In the genomic region with DNA sequence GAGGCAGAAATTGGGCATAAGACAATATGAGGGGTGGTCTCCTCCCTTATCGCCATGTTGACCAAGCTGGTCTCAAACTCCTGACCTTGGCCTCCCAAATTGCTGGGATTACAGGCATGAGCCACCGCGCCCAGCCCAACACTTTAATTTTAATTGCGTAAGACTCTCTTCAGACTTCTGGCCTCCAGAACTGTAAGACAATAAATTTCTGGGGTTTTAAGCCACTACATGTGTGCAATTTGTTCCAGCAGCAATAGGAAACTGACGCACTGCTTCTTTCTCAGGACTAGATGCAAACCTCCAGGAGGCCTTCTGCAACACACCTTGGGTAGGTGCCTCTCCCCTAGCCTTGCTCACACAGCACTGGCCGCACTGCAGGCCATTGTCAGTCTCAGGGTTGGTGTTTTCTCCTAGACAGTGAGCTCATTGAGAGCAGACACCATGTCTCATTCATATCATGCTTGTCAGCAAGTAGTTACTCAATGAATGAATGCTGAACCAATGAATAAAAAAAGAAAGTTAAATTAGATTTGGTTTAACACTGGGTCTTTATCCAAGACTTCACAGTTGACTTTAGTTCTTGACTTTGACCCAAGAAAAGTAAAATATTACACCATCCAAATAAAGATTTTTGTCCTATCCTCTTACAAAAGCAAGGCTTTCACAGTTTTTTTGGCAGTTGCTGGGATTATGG, we compare ENCODE assay signal across 1 cellular context.
TF ChIP-seq lines count a peak whose summit lies in the region.

No MANE protein-coding gene starts in this region.

TF ChIP-seq in GM23338, 12 proteins besides CTCF, POLR2A, EP300 and RAD21 (continued from another document):
- TF ChIP-seq, protein P1, sequence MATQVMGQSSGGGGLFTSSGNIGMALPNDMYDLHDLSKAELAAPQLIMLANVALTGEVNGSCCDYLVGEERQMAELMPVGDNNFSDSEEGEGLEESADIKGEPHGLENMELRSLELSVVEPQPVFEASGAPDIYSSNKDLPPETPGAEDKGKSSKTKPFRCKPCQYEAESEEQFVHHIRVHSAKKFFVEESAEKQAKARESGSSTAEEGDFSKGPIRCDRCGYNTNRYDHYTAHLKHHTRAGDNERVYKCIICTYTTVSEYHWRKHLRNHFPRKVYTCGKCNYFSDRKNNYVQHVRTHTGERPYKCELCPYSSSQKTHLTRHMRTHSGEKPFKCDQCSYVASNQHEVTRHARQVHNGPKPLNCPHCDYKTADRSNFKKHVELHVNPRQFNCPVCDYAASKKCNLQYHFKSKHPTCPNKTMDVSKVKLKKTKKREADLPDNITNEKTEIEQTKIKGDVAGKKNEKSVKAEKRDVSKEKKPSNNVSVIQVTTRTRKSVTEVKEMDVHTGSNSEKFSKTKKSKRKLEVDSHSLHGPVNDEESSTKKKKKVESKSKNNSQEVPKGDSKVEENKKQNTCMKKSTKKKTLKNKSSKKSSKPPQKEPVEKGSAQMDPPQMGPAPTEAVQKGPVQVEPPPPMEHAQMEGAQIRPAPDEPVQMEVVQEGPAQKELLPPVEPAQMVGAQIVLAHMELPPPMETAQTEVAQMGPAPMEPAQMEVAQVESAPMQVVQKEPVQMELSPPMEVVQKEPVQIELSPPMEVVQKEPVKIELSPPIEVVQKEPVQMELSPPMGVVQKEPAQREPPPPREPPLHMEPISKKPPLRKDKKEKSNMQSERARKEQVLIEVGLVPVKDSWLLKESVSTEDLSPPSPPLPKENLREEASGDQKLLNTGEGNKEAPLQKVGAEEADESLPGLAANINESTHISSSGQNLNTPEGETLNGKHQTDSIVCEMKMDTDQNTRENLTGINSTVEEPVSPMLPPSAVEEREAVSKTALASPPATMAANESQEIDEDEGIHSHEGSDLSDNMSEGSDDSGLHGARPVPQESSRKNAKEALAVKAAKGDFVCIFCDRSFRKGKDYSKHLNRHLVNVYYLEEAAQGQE (IDR thresholded peaks at IDR 0.05; ENCODE audit: unreplicated experiment) = no peak
- TF ChIP-seq JUNB (IDR thresholded peaks at IDR 0.05; ENCODE audit: unreplicated experiment) (no peak), EZH2phosphoT487 (IDR thresholded peaks at IDR 0.05; ENCODE audit: unreplicated experiment) (no peak), NANOG (IDR thresholded peaks at IDR 0.05; ENCODE audit: borderline replicate concordance) (no peak), EZH2 (IDR thresholded peaks at IDR 0.05; ENCODE audit: low read depth, unreplicated experiment) (no peak), CREB1 (CRISPR knock-in tag; IDR thresholded peaks at IDR 0.05; ENCODE audit: low read depth) (no peak), ETS1 (IDR thresholded peaks at IDR 0.05) (no peak)
